Comparison of ENCODE assay signal across 1 cellular context in the genomic region with DNA sequence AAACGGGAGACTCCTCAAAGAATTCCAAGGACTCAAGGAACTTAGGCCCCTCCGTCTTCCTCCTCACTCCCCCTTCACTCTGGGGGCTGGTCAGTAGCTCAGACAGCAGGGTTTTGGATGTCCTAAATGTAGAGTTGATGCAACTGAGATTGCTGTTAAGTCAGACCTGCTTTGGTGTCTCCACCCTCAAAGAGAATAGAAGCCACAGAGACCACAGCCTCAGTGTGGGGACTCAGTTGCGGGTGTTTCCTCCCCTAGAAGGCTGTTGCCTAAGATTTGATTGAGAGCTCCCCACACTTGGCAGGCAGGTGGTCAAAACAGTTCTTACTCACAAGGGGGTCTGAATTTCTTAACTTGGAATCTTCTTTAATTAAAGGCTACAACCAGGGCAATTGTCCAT.
TF ChIP-seq lines count a peak whose summit lies in the region.

No MANE protein-coding gene starts in this region.

TF ChIP-seq in GM12878, 131 proteins besides CTCF, POLR2A, EP300 and RAD21:
- TF ChIP-seq NFXL1 (IDR thresholded peaks at IDR 0.05; ENCODE audit: borderline replicate concordance) (no peak), RUNX3 (IDR thresholded peaks at IDR 0.05; ENCODE audit: low read length) (peak; percentile 27; the same call in 1 of the 2 replicates)
